10 cellular contexts compared by ENCODE assay signal in genomic region chr17:72338847-72339790, GRCh38.
DNase-seq lines count a peak whose midpoint lies in the region; ATAC-seq and TF ChIP-seq lines count a peak whose summit lies in the region.
"Had no signal": no experiment of that assay in that cellular context is flagged by ENCODE, and none has a peak within 500 bp of the region (broad histone marks: within the 10 kb centered on the region; RNA-seq: fewer than 3 reads in every experiment).

No MANE protein-coding gene starts in this region.

- H3K4me3 ChIP-seq in breast epithelium (no peak overlapping the region), kidney epithelial cell (ENCODE audit: low read depth, low read length) (no peak overlapping the region)
- H3K4me3 ChIP-seq: dorsolateral prefrontal cortex had no signal

- no peak overlapping the region for H3K4me3 Mint-ChIP-seq in activated T-helper 17 cell treated with anti-CD3 and anti-CD28 coated beads, Interleukin-2, amount 50 U/mL, for 72 hours

- H3K9me3 ChIP-seq in breast epithelium: no peaks in the 10 kb centered on the region

- TF ChIP-seq POLR2A in breast epithelium (IDR thresholded peaks at IDR 0.05): no peak

- no peaks in the 10 kb centered on the region for H3K9me3 Mint-ChIP-seq in activated T-helper 17 cell treated with anti-CD3 and anti-CD28 coated beads, Interleukin-2, amount 50 U/mL, for 72 hours

- DNase-seq in Right ventricle myocardium inferior (ENCODE audit: missing footprints) (no peak), cardiac septum (ENCODE audit: low spot score) (no peak), breast epithelium (ENCODE audit: low spot score in 2 of 2) (peak in 1 of 2 donors; percentile 48), kidney epithelial cell (ENCODE audit: low read depth) (peak; percentile 92), hippocampal formation (lab: John Stamatoyannopoulos, UW) (no peak), medulla oblongata (ENCODE audit: extremely low spot score) (no peak)
- DNase-seq: C1 segment of cervical spinal cord, dorsolateral prefrontal cortex had no signal

- no peaks in the 10 kb centered on the region for H3K36me3 Mint-ChIP-seq in activated T-helper 17 cell treated with anti-CD3 and anti-CD28 coated beads, Interleukin-2, amount 50 U/mL, for 72 hours (ENCODE audit: low read depth)

- intact Hi-C loops in Right ventricle myocardium inferior (cut with DNase I): no loop called here
- intact Hi-C loops in cardiac septum (cut with DNase I): loop anchor here (2.0 to 5.0 kb wide), 2 partner anchors 178 to 218 kb away; partner anchors contain the start of gene SOX9
- intact Hi-C loops in breast epithelium (cut with DNase I; ENCODE audit: low total_unique reads): no loop called here

- no peak overlapping the region for H3K27ac Mint-ChIP-seq in activated T-helper 17 cell treated with anti-CD3 and anti-CD28 coated beads, Interleukin-2, amount 50 U/mL, for 72 hours

- H3K27me3 Mint-ChIP-seq in activated T-helper 17 cell treated with anti-CD3 and anti-CD28 coated beads, Interleukin-2, amount 50 U/mL, for 72 hours: peaks cover 25% of the 10 kb centered on the region

- H3K4me1 ChIP-seq in breast epithelium: peaks cover 8 to 12% of the 10 kb centered on the region in 2 donors

- ATAC-seq in Right ventricle myocardium inferior (peak; percentile 37), GM19035 (IDR thresholded peaks at IDR 0.05; ENCODE audit: unreplicated experiment) (no peak)
- no peak for ATAC-seq in activated T-helper 17 cell treated with anti-CD3 and anti-CD28 coated beads, Interleukin-2, amount 50 U/mL, for 72 hours (replicated peaks)

- H3K4me1 Mint-ChIP-seq in activated T-helper 17 cell treated with anti-CD3 and anti-CD28 coated beads, Interleukin-2, amount 50 U/mL, for 72 hours: no peaks in the 10 kb centered on the region

- H3K36me3 ChIP-seq in breast epithelium: no peaks in the 10 kb centered on the region
- no peaks in the 10 kb centered on the region for H3K36me3 ChIP-seq in kidney epithelial cell (ENCODE audit: control insufficient read depth, insufficient read depth, low read length)

- TF ChIP-seq CTCF in breast epithelium (IDR thresholded peaks at IDR 0.05) (no peak), kidney epithelial cell (IDR thresholded peaks at IDR 0.05; ENCODE audit: insufficient read depth, low read length, poor library complexity, severe bottlenecking) (no peak)

- peak overlapping the region; percentile 73 for H3K27ac ChIP-seq in breast epithelium

- H3K27me3 ChIP-seq in breast epithelium (no peaks in the 10 kb centered on the region), kidney epithelial cell (ENCODE audit: control insufficient read depth, insufficient read depth, low read length) (no peaks in the 10 kb centered on the region)
